In genomic region chr1:109393602-109394233, GRCh38 we compare ENCODE assay signal across 11 cellular contexts. TPM values are rescaled to one million over a fixed set of nuclear protein-coding genes. Genes with fewer than 3 reads are reported as not detected.
A peak's percentile ranks its signal among the peaks of the same experiment; 100 is the strongest.
DNase-seq lines count a peak whose midpoint lies in the region; ATAC-seq and TF ChIP-seq lines count a peak whose summit lies in the region.
"Had no signal": no experiment of that assay in that cellular context is flagged by ENCODE, and none has a peak within 500 bp of the region (broad histone marks: within the 10 kb centered on the region; RNA-seq: fewer than 3 reads in every experiment).

No MANE protein-coding gene starts in this region.

- H3K27me3 ChIP-seq in SJSA1 (replicated peaks) (no peaks in the 10 kb centered on the region), upper lobe of left lung (no peaks in the 10 kb centered on the region)

- no peak overlapping the region for H3K4me3 ChIP-seq in SJSA1
- peak overlapping the region in 1 of 4 donors; percentile 31 for H3K4me3 ChIP-seq in upper lobe of left lung

- H3K4me1 Mint-ChIP-seq in osteocyte (ENCODE audit: unreplicated experiment) (peaks cover 87% of the 10 kb centered on the region), mesothelial cell of epicardium (peaks cover 42% of the 10 kb centered on the region)

- H3K27me3 Mint-ChIP-seq in osteocyte (ENCODE audit: unreplicated experiment) (no peaks in the 10 kb centered on the region), mesothelial cell of epicardium (ENCODE audit: low read depth) (peaks cover 4% of the 10 kb centered on the region)

- no peak overlapping the region for H3K4me3 Mint-ChIP-seq in osteocyte (ENCODE audit: unreplicated experiment)
- no peak overlapping the region for H3K4me3 Mint-ChIP-seq in mesothelial cell of epicardium
- H3K4me3 Mint-ChIP-seq: activated T-helper 1 cell treated with anti-CD3 and anti-CD28 coated beads, Interleukin-12 subunit alpha, Interleukin-12 subunit beta, Interleukin-2, Interleukin-4 antibody, amounts not matched to agents 30 ng/mL and 10 ng/mL and 1 ng/mL, durations not matched to agents 14 hours and 24 hours and 36 hours had no signal

- no peaks in the 10 kb centered on the region for H3K9me3 Mint-ChIP-seq in osteocyte (ENCODE audit: unreplicated experiment)
- no peaks in the 10 kb centered on the region for H3K9me3 Mint-ChIP-seq in mesothelial cell of epicardium
- H3K9me3 Mint-ChIP-seq: activated T-helper 1 cell treated with anti-CD3 and anti-CD28 coated beads, Interleukin-12 subunit alpha, Interleukin-12 subunit beta, Interleukin-2, Interleukin-4 antibody, amounts not matched to agents 30 ng/mL and 10 ng/mL and 1 ng/mL, durations not matched to agents 14 hours and 24 hours and 36 hours had no signal

- TF ChIP-seq POLR2A in erythroblast (IDR thresholded peaks at IDR 0.05; ENCODE audit: low read length) (no peak), upper lobe of left lung (IDR thresholded peaks at IDR 0.05) (no peak)

- H3K36me3 Mint-ChIP-seq in osteocyte (ENCODE audit: unreplicated experiment) (peaks cover 3% of the 10 kb centered on the region), mesothelial cell of epicardium (no peaks in the 10 kb centered on the region)

- peak overlapping the region; percentile 52 for H3K27ac ChIP-seq in SJSA1
- peak overlapping the region; percentile 81 to 92 (median 83) for H3K27ac ChIP-seq in upper lobe of left lung

- H3K27ac Mint-ChIP-seq in osteocyte (ENCODE audit: unreplicated experiment) (peak overlapping the region; percentile 95), mesothelial cell of epicardium (no peak overlapping the region)
- H3K27ac Mint-ChIP-seq: activated T-helper 1 cell treated with anti-CD3 and anti-CD28 coated beads, Interleukin-12 subunit alpha, Interleukin-12 subunit beta, Interleukin-2, Interleukin-4 antibody, amounts not matched to agents 30 ng/mL and 10 ng/mL and 1 ng/mL, durations not matched to agents 14 hours and 24 hours and 36 hours had no signal

- H3K36me3 ChIP-seq in SJSA1, result 0 out of 2 replicates have a peak, but pooled peaks cover 3% of the 10 kb centered on the region
- H3K36me3 ChIP-seq in upper lobe of left lung, result no peaks in the 10 kb centered on the region

- H3K9me3 ChIP-seq in SJSA1 (replicated peaks) (0 out of 2 replicates have a peak, but pooled peaks cover 2% of the 10 kb centered on the region), upper lobe of left lung (no peaks in the 10 kb centered on the region)

- ATAC-seq in upper lobe of left lung (ENCODE audit: low FRiP score in 2 of 2), result no peak
- ATAC-seq in HG02571 (IDR thresholded peaks at IDR 0.05; ENCODE audit: unreplicated experiment), result no peak

- TF ChIP-seq CTCF in osteocyte (IDR thresholded peaks at IDR 0.05), result no peak
- TF ChIP-seq CTCF in upper lobe of left lung (IDR thresholded peaks at IDR 0.05), result no peak
- TF ChIP-seq CTCF in mesothelial cell of epicardium (IDR thresholded peaks at IDR 0.05; ENCODE audit: unreplicated experiment), result no peak

- DNase-seq in SJSA1 (ENCODE audit: low read depth in 1 of 2, low spot score in 2 of 2), result no peak
- DNase-seq in erythroblast (lab: John Stamatoyannopoulos, UW), result peak; percentile 5 to 44
- DNase-seq in osteocyte (ENCODE audit: extremely low spot score, unreplicated experiment), result no peak
- DNase-seq in upper lobe of left lung, result no peak
- no peak for DNase-seq in COLO668 (lab: John Stamatoyannopoulos, UW; ENCODE audit: unreplicated experiment)
- DNase-seq in mesothelial cell of epicardium (ENCODE audit: low spot score in 2 of 2, unreplicated experiment in 2 of 2), result no peak
- DNase-seq: MM.1S, NCI-H510A, SIG-M5 had no signal

- 27 to 30% methylated on average over 2 of the region's 2 CpGs for WGBS in upper lobe of left lung, 2 donors

- H3K4me1 ChIP-seq in SJSA1 (replicated peaks) (peaks cover 72% of the 10 kb centered on the region), upper lobe of left lung (peaks cover 69 to 82% (median 76%) of the 10 kb centered on the region in 4 donors)

- no peak for TF ChIP-seq EP300 in upper lobe of left lung (IDR thresholded peaks at IDR 0.05)

RNA-seq across cellular contexts. Expression of gene SORT1, which starts 4.0 kb away (rescaled TPM):
- total RNA-seq in SJSA1 (2014; rRNA removed; shearing (Covaris generic)), result 7.7 and 11.2 TPM in 2 replicates
- total RNA-seq in osteocyte (71.4 and 78.5 TPM in 2 replicates), upper lobe of left lung (100 to 1,000 TPM; 105 to 222 (median 116) TPM), mesothelial cell of epicardium (39.1 to 45.5 TPM (median 40.6 TPM) in 3 replicates)

RNA-seq across cellular contexts. Expression of gene PSMA5, which starts 32.5 kb away (rescaled TPM):
- total RNA-seq in SJSA1 (2014; rRNA removed; shearing (Covaris generic)), result 104 and 107 TPM in 2 replicates
- total RNA-seq in osteocyte (101 and 108 TPM in 2 replicates), upper lobe of left lung (10 to 100 TPM; 15.2 to 69.5 (median 29.8) TPM), mesothelial cell of epicardium (67.2 to 70.9 TPM (median 69.7 TPM) in 3 replicates)

Comparison
In these comparisons a context has a peak if more than half of its experiments do, and no peak if none do; other contexts are left out.
1. DNase-seq: peak in erythroblast (2 of 2); none in SJSA1 (0 of 2), osteocyte (single experiment), upper lobe of left lung (0 of 2), COLO668 (single experiment) and mesothelial cell of epicardium (0 of 2).